Comparison of ENCODE assay signal across 1 cellular context in genomic region chr2:195595825-195596224, GRCh38.
TF ChIP-seq lines count a peak whose summit lies in the region.

No MANE protein-coding gene starts in this region.

TF ChIP-seq in K562, 482 proteins besides CTCF, POLR2A, EP300 and RAD21 (continued from another document and continues in another):
- TF ChIP-seq CUX1 (CRISPR knock-in tag; IDR thresholded peaks at IDR 0.05) (no peak), PRPF4 (IDR thresholded peaks at IDR 0.05; ENCODE audit: insufficient read depth, low read depth, low read length, poor library complexity, severe bottlenecking) (no peak), ASH1L (IDR thresholded peaks at IDR 0.05; ENCODE audit: borderline replicate concordance, low read depth, partially characterized antibody) (no peak), JUN (IDR thresholded peaks at IDR 0.05; ENCODE audit: borderline replicate concordance, low read depth, low read length) (0 out of 2 replicates have a peak, but pooled peaks have one; percentile 7), JUN (CRISPR knock-in tag; IDR thresholded peaks at IDR 0.05; ENCODE audit: borderline replicate concordance) (no peak), HSF4 (CRISPR knock-in tag; IDR thresholded peaks at IDR 0.05; ENCODE audit: borderline replicate concordance) (no peak), HDAC2 (IDR thresholded peaks at IDR 0.05) (peak; percentile 89), SNRNP70 (optimal IDR thresholded peaks at IDR 0.05; ENCODE audit: low read depth, low read length) (no peak), POLR2B (IDR thresholded peaks at IDR 0.05; ENCODE audit: low read depth, partially characterized antibody) (no peak), NCOA1 (IDR thresholded peaks at IDR 0.05; ENCODE audit: low read depth) (peak; percentile 59; the same call in 1 of the 2 replicates), NR0B1 (IDR thresholded peaks at IDR 0.05; ENCODE audit: partially characterized antibody) (no peak), HOMEZ (CRISPR knock-in tag; IDR thresholded peaks at IDR 0.05) (no peak), MECOM (CRISPR knock-in tag; IDR thresholded peaks at IDR 0.05) (0 out of 2 replicates have a peak, but pooled peaks have one; percentile 21), RCOR1 (IDR thresholded peaks at IDR 0.05; ENCODE audit: borderline replicate concordance in 1 of 2, low read depth in 2 of 2, low read length in 2 of 2) (peak in 1 of 2 experiments; percentile 96; a peak in 2 of 4 replicates), ZNF263 (CRISPR knock-in tag; IDR thresholded peaks at IDR 0.05; ENCODE audit: borderline replicate concordance) (no peak), ZKSCAN3 (CRISPR knock-in tag; IDR thresholded peaks at IDR 0.05) (no peak), ADNP (tag; IDR thresholded peaks at IDR 0.05) (no peak), HDAC3 (IDR thresholded peaks at IDR 0.05; ENCODE audit: borderline replicate concordance, partially characterized antibody) (peak; percentile 62), NKRF (IDR thresholded peaks at IDR 0.05; ENCODE audit: borderline replicate concordance) (no peak), TBP (optimal IDR thresholded peaks at IDR 0.05; ENCODE audit: low read depth, low read length) (no peak), TEAD2 (tag; IDR thresholded peaks at IDR 0.05) (no peak), ESRRB (CRISPR knock-in tag; IDR thresholded peaks at IDR 0.05; ENCODE audit: borderline replicate concordance) (no peak), ZNF140 (CRISPR knock-in tag; IDR thresholded peaks at IDR 0.05) (no peak), TAF9B (IDR thresholded peaks at IDR 0.05; ENCODE audit: partially characterized antibody) (peak; percentile 24), TSHZ1 (CRISPR knock-in tag; IDR thresholded peaks at IDR 0.05) (no peak), RFX7 (CRISPR knock-in tag; IDR thresholded peaks at IDR 0.05) (no peak), FIP1L1 (IDR thresholded peaks at IDR 0.05; ENCODE audit: low read depth, low read length, poor library complexity, severe bottlenecking) (no peak), RBBP5 (IDR thresholded peaks at IDR 0.05; ENCODE audit: borderline replicate concordance, insufficient read depth, low read length, poor library complexity, severe bottlenecking) (no peak), DDX20 (tag; IDR thresholded peaks at IDR 0.05; ENCODE audit: low read depth) (no peak), PHF21A (IDR thresholded peaks at IDR 0.05; ENCODE audit: borderline replicate concordance, low read depth) (no peak), POLR2AphosphoS5 (IDR thresholded peaks at IDR 0.05; ENCODE audit: control insufficient read depth, insufficient read depth, low read depth, low read length) (peak; percentile 91), GABPA (tag; conservative IDR thresholded peaks at IDR 0.05; ENCODE audit: low read depth) (no peak), BRD9 (IDR thresholded peaks at IDR 0.05; ENCODE audit: low read depth, partially characterized antibody) (peak; percentile 38)
